1 cellular context compared by ENCODE assay signal in the genomic region with DNA sequence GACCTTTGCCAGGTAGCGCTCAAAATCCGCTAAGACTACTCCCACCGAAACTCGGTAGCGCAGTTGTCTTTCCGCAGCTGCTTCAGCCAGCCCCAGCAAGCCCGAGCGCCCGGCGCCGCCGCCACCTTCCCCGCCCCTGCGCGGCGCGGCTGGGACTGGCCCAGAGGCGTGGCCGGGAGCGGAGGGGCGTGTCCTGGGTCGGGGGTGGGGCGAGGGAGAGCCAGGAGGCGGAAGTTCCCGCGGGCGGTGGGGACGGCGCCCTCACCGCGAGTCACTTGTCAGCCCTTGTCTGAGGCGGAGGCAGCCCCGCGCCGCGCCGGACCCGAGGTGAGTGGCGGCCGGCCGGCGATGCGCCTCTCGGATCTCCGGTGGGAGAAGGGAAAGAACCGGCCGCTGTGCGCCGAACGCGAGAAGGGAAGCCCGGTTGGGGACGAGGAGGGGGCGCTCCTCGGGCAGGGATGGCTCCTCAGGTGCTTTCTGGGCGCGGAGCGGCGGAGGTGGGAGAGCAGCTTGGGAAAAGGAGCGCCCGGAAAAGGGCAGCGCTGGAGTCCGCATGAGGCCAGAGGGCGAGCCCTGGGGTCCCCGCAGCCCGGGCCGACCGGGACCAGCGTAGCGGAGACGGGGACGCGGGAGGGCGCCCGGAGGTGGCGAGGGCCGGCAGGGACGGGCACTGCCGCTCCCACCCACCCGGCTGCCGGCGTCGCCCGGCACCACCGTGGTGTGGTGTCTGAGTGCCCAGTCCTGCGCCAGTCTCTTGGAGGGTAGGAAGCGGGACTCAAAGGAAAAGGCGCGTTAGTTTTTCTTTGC.
TF ChIP-seq lines count a peak whose summit lies in the region.

A gene with protein sequence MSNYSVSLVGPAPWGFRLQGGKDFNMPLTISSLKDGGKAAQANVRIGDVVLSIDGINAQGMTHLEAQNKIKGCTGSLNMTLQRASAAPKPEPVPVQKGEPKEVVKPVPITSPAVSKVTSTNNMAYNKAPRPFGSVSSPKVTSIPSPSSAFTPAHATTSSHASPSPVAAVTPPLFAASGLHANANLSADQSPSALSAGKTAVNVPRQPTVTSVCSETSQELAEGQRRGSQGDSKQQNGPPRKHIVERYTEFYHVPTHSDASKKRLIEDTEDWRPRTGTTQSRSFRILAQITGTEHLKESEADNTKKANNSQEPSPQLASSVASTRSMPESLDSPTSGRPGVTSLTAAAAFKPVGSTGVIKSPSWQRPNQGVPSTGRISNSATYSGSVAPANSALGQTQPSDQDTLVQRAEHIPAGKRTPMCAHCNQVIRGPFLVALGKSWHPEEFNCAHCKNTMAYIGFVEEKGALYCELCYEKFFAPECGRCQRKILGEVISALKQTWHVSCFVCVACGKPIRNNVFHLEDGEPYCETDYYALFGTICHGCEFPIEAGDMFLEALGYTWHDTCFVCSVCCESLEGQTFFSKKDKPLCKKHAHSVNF (plus strand): TSS at position 274 of the 807 bp plus-strand sequence. CDS start 3,347 bp downstream, outside the sequence.

TF ChIP-seq in K562, 482 proteins besides CTCF, POLR2A, EP300 and RAD21 (continued from another document and continues in another):
- TF ChIP-seq, protein P1, sequence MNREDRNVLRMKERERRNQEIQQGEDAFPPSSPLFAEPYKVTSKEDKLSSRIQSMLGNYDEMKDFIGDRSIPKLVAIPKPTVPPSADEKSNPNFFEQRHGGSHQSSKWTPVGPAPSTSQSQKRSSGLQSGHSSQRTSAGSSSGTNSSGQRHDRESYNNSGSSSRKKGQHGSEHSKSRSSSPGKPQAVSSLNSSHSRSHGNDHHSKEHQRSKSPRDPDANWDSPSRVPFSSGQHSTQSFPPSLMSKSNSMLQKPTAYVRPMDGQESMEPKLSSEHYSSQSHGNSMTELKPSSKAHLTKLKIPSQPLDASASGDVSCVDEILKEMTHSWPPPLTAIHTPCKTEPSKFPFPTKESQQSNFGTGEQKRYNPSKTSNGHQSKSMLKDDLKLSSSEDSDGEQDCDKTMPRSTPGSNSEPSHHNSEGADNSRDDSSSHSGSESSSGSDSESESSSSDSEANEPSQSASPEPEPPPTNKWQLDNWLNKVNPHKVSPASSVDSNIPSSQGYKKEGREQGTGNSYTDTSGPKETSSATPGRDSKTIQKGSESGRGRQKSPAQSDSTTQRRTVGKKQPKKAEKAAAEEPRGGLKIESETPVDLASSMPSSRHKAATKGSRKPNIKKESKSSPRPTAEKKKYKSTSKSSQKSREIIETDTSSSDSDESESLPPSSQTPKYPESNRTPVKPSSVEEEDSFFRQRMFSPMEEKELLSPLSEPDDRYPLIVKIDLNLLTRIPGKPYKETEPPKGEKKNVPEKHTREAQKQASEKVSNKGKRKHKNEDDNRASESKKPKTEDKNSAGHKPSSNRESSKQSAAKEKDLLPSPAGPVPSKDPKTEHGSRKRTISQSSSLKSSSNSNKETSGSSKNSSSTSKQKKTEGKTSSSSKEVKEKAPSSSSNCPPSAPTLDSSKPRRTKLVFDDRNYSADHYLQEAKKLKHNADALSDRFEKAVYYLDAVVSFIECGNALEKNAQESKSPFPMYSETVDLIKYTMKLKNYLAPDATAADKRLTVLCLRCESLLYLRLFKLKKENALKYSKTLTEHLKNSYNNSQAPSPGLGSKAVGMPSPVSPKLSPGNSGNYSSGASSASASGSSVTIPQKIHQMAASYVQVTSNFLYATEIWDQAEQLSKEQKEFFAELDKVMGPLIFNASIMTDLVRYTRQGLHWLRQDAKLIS (CRISPR knock-in tag; IDR thresholded peaks at IDR 0.05): peak; percentile 91
- TF ChIP-seq, protein P2, sequence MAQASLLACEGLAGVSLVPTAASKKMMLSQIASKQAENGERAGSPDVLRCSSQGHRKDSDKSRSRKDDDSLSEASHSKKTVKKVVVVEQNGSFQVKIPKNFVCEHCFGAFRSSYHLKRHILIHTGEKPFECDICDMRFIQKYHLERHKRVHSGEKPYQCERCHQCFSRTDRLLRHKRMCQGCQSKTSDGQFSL (CRISPR knock-in tag; IDR thresholded peaks at IDR 0.05): no peak
- TF ChIP-seq, protein P2 (tag; IDR thresholded peaks at IDR 0.05): no peak
- TF ChIP-seq, protein P3, sequence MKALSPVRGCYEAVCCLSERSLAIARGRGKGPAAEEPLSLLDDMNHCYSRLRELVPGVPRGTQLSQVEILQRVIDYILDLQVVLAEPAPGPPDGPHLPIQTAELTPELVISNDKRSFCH (CRISPR knock-in tag; IDR thresholded peaks at IDR 0.05): no peak
- TF ChIP-seq, protein P3 (tag; IDR thresholded peaks at IDR 0.05): peak; percentile 35; the same call in 1 of the 2 replicates
- TF ChIP-seq, protein P4, sequence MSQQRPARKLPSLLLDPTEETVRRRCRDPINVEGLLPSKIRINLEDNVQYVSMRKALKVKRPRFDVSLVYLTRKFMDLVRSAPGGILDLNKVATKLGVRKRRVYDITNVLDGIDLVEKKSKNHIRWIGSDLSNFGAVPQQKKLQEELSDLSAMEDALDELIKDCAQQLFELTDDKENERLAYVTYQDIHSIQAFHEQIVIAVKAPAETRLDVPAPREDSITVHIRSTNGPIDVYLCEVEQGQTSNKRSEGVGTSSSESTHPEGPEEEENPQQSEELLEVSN (IDR thresholded peaks at IDR 0.05; ENCODE audit: borderline replicate concordance in 1 of 2, extremely low read depth in 1 of 2, insufficient read depth in 1 of 2, insufficient read length in 1 of 2, low read depth in 1 of 2, low read length in 1 of 2, poor library complexity in 1 of 2, severe bottlenecking in 1 of 2): peak; percentile 25 to 33
- peak; percentile 8; the same call in 1 of the 2 replicates for TF ChIP-seq ELF4 (CRISPR knock-in tag; IDR thresholded peaks at IDR 0.05)
- no peak for TF ChIP-seq HMG20B (CRISPR knock-in tag; IDR thresholded peaks at IDR 0.05)
- peak; percentile 14 to 90; a peak in 3 of 4 replicates for TF ChIP-seq NONO (IDR thresholded peaks at IDR 0.05; ENCODE audit: low read depth in 2 of 2, low read length in 1 of 2)
- TF ChIP-seq, protein P5, sequence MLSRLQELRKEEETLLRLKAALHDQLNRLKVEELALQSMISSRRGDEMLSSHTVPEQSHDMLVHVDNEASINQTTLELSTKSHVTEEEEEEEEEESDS (CRISPR knock-in tag; IDR thresholded peaks at IDR 0.05): no peak
- no peak for TF ChIP-seq E2F3 (CRISPR knock-in tag; IDR thresholded peaks at IDR 0.05)
- TF ChIP-seq ZBTB8A (IDR thresholded peaks at IDR 0.05; ENCODE audit: partially characterized antibody): no peak
- no peak for TF ChIP-seq BMI1 (IDR thresholded peaks at IDR 0.05; ENCODE audit: low read length)
- TF ChIP-seq, protein P6, sequence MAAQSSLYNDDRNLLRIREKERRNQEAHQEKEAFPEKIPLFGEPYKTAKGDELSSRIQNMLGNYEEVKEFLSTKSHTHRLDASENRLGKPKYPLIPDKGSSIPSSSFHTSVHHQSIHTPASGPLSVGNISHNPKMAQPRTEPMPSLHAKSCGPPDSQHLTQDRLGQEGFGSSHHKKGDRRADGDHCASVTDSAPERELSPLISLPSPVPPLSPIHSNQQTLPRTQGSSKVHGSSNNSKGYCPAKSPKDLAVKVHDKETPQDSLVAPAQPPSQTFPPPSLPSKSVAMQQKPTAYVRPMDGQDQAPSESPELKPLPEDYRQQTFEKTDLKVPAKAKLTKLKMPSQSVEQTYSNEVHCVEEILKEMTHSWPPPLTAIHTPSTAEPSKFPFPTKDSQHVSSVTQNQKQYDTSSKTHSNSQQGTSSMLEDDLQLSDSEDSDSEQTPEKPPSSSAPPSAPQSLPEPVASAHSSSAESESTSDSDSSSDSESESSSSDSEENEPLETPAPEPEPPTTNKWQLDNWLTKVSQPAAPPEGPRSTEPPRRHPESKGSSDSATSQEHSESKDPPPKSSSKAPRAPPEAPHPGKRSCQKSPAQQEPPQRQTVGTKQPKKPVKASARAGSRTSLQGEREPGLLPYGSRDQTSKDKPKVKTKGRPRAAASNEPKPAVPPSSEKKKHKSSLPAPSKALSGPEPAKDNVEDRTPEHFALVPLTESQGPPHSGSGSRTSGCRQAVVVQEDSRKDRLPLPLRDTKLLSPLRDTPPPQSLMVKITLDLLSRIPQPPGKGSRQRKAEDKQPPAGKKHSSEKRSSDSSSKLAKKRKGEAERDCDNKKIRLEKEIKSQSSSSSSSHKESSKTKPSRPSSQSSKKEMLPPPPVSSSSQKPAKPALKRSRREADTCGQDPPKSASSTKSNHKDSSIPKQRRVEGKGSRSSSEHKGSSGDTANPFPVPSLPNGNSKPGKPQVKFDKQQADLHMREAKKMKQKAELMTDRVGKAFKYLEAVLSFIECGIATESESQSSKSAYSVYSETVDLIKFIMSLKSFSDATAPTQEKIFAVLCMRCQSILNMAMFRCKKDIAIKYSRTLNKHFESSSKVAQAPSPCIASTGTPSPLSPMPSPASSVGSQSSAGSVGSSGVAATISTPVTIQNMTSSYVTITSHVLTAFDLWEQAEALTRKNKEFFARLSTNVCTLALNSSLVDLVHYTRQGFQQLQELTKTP (IDR thresholded peaks at IDR 0.05; ENCODE audit: low read depth in 1 of 2, partially characterized antibody in 2 of 2): no peak
- TF ChIP-seq, protein P7, sequence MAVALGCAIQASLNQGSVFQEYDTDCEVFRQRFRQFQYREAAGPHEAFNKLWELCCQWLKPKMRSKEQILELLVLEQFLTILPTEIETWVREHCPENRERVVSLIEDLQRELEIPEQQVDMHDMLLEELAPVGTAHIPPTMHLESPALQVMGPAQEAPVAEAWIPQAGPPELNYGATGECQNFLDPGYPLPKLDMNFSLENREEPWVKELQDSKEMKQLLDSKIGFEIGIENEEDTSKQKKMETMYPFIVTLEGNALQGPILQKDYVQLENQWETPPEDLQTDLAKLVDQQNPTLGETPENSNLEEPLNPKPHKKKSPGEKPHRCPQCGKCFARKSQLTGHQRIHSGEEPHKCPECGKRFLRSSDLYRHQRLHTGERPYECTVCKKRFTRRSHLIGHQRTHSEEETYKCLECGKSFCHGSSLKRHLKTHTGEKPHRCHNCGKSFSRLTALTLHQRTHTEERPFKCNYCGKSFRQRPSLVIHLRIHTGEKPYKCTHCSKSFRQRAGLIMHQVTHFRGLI (CRISPR knock-in tag; IDR thresholded peaks at IDR 0.05): peak; percentile 83; the same call in 1 of the 2 replicates
- no peak for TF ChIP-seq KLF6 (CRISPR knock-in tag; IDR thresholded peaks at IDR 0.05; ENCODE audit: borderline replicate concordance)
- no peak for TF ChIP-seq ZZZ3 (IDR thresholded peaks at IDR 0.05)
- TF ChIP-seq, protein P8, sequence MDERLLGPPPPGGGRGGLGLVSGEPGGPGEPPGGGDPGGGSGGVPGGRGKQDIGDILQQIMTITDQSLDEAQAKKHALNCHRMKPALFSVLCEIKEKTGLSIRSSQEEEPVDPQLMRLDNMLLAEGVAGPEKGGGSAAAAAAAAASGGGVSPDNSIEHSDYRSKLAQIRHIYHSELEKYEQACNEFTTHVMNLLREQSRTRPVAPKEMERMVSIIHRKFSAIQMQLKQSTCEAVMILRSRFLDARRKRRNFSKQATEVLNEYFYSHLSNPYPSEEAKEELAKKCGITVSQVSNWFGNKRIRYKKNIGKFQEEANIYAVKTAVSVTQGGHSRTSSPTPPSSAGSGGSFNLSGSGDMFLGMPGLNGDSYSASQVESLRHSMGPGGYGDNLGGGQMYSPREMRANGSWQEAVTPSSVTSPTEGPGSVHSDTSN (CRISPR knock-in tag; IDR thresholded peaks at IDR 0.05; ENCODE audit: low read depth): no peak
- TF ChIP-seq, protein P8 (tag; conservative IDR thresholded peaks at IDR 0.05; ENCODE audit: low read depth): no peak
- no peak; the same call in 1 of the 2 replicates for TF ChIP-seq POLR2AphosphoS2 (IDR thresholded peaks at IDR 0.05; ENCODE audit: low read length)
- TF ChIP-seq, protein P9, sequence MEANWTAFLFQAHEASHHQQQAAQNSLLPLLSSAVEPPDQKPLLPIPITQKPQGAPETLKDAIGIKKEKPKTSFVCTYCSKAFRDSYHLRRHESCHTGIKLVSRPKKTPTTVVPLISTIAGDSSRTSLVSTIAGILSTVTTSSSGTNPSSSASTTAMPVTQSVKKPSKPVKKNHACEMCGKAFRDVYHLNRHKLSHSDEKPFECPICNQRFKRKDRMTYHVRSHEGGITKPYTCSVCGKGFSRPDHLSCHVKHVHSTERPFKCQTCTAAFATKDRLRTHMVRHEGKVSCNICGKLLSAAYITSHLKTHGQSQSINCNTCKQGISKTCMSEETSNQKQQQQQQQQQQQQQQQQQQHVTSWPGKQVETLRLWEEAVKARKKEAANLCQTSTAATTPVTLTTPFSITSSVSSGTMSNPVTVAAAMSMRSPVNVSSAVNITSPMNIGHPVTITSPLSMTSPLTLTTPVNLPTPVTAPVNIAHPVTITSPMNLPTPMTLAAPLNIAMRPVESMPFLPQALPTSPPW (CRISPR knock-in tag; IDR thresholded peaks at IDR 0.05): peak; percentile 80
- TF ChIP-seq HDAC1 (IDR thresholded peaks at IDR 0.05): peak in 1 of 2 experiments; percentile 86; a peak in 2 of 4 replicates
- 0 out of 2 replicates have a peak, but pooled peaks have one; percentile 28 for TF ChIP-seq NCOR1 (IDR thresholded peaks at IDR 0.05)
- TF ChIP-seq, protein P10, sequence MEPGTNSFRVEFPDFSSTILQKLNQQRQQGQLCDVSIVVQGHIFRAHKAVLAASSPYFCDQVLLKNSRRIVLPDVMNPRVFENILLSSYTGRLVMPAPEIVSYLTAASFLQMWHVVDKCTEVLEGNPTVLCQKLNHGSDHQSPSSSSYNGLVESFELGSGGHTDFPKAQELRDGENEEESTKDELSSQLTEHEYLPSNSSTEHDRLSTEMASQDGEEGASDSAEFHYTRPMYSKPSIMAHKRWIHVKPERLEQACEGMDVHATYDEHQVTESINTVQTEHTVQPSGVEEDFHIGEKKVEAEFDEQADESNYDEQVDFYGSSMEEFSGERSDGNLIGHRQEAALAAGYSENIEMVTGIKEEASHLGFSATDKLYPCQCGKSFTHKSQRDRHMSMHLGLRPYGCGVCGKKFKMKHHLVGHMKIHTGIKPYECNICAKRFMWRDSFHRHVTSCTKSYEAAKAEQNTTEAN (CRISPR knock-in tag; IDR thresholded peaks at IDR 0.05): 0 out of 2 replicates have a peak, but pooled peaks have one; percentile 26
- peak; percentile 61; the same call in 1 of the 2 replicates for TF ChIP-seq MYC (IDR thresholded peaks at IDR 0.05; ENCODE audit: low read depth, low read length)
- TF ChIP-seq MYC (CRISPR knock-in tag; IDR thresholded peaks at IDR 0.05; ENCODE audit: borderline replicate concordance, low read depth): no peak
- TF ChIP-seq TAF1 (IDR thresholded peaks at IDR 0.05; ENCODE audit: control insufficient read depth, extremely low read depth, insufficient read depth, low read length, severe bottlenecking): peak; percentile 99
- no peak for TF ChIP-seq RBM25 (IDR thresholded peaks at IDR 0.05; ENCODE audit: low read depth, low read length, severe bottlenecking)
- TF ChIP-seq PHF20 (IDR thresholded peaks at IDR 0.05; ENCODE audit: partially characterized antibody): peak; percentile 56
- TF ChIP-seq HNRNPLL (IDR thresholded peaks at IDR 0.05; ENCODE audit: low read depth, low read length, poor library complexity, severe bottlenecking): peak; percentile 2
- 0 out of 2 replicates have a peak, but pooled peaks have one; percentile 2 for TF ChIP-seq TEAD4 (IDR thresholded peaks at IDR 0.05; ENCODE audit: low read length)
- TF ChIP-seq TEAD4 (CRISPR knock-in tag; IDR thresholded peaks at IDR 0.05; ENCODE audit: borderline replicate concordance): no peak
- no peak for TF ChIP-seq TFAM (CRISPR knock-in tag; conservative IDR thresholded peaks at IDR 0.05)
